In the genomic region with DNA sequence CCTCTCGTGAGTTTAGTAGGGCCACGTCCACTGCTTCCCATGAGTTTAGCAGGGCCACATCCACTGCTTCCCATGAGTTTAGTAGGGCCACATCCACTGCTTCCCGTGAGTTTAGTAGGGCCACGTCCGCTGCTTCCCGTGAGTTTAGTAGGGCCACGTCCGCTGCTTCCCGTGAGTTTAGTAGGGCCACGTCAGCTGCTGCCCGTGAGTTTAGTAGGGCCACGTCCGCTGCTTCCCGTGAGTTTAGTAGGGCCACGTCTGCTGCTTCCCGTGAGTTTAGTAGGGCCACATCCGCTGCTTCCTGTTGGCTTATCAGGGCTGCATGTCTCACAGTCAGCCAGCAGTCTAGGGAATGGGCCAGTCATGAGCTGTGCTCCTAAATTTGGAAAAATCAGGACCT, we compare ENCODE assay signal across 7 cellular contexts.
"Had no signal": no experiment of that assay in that cellular context is flagged by ENCODE, and none has a peak within 500 bp of the region (broad histone marks: within the 10 kb centered on the region; RNA-seq: fewer than 3 reads in every experiment).

No MANE protein-coding gene starts in this region.

- H3K27ac Mint-ChIP-seq: GM23338, H9, IgD-negative memory B cell had no signal

- H3K27me3 Mint-ChIP-seq: IgD-negative memory B cell had no signal

- H3K4me1 Mint-ChIP-seq: IgD-negative memory B cell had no signal

- H3K9me3 Mint-ChIP-seq: GM23338, H9 had no signal

- DNase-seq: H9, HCEC 1CT had no signal

- H2AFZ ChIP-seq: GM23338 had no signal

- H3K36me3 Mint-ChIP-seq: IgD-negative memory B cell had no signal

- ATAC-seq: GM23338 had no signal

- H3K4me2 ChIP-seq: GM23338 had no signal

- H3K4me3 Mint-ChIP-seq: GM23338, H9, IgD-negative memory B cell had no signal

- H3K4me3 ChIP-seq: GM23338 had no signal

- FAIRE-seq: H1, H54, HTR-8/SVneo had no signal
